ENCODE assay signal across 1 cellular context in genomic region chr19:14434157-14434501, GRCh38.
TF ChIP-seq lines count a peak whose summit lies in the region.

No MANE protein-coding gene starts in this region.

TF ChIP-seq in H1, 55 proteins besides CTCF, POLR2A, EP300 and RAD21:
- TF ChIP-seq SRF (IDR thresholded peaks at IDR 0.05; ENCODE audit: low read depth, low read length) (no peak), GABPA (IDR thresholded peaks at IDR 0.05; ENCODE audit: borderline replicate concordance, insufficient read depth, low read length) (no peak), BRCA1 (IDR thresholded peaks at IDR 0.05; ENCODE audit: low read depth, low read length) (no peak), KDM4A (IDR thresholded peaks at IDR 0.05; ENCODE audit: low read depth, low read length, severe bottlenecking) (no peak), HDAC2 (IDR thresholded peaks at IDR 0.05; ENCODE audit: borderline replicate concordance in 1 of 2, low read depth in 2 of 2, low read length in 2 of 2) (no peak), EZH2 (IDR thresholded peaks at IDR 0.05; ENCODE audit: low read depth, low read length, severe bottlenecking) (no peak), SAP30 (IDR thresholded peaks at IDR 0.05; ENCODE audit: insufficient read depth, insufficient replicate concordance, low read length) (no peak), TBP (IDR thresholded peaks at IDR 0.05; ENCODE audit: low read depth, low read length) (no peak), RXRA (IDR thresholded peaks at IDR 0.05; ENCODE audit: insufficient read depth, low read depth, low read length) (no peak), CHD1 (IDR thresholded peaks at IDR 0.05; ENCODE audit: low read depth, low read length) (no peak), CBX5 (IDR thresholded peaks at IDR 0.05; ENCODE audit: low read depth, low read length) (no peak), FOSL1 (IDR thresholded peaks at IDR 0.05; ENCODE audit: insufficient read depth, low read depth, low read length) (no peak), ASH2L (IDR thresholded peaks at IDR 0.05; ENCODE audit: low read length) (no peak)
